8 cellular contexts compared by ENCODE assay signal in the genomic region with DNA sequence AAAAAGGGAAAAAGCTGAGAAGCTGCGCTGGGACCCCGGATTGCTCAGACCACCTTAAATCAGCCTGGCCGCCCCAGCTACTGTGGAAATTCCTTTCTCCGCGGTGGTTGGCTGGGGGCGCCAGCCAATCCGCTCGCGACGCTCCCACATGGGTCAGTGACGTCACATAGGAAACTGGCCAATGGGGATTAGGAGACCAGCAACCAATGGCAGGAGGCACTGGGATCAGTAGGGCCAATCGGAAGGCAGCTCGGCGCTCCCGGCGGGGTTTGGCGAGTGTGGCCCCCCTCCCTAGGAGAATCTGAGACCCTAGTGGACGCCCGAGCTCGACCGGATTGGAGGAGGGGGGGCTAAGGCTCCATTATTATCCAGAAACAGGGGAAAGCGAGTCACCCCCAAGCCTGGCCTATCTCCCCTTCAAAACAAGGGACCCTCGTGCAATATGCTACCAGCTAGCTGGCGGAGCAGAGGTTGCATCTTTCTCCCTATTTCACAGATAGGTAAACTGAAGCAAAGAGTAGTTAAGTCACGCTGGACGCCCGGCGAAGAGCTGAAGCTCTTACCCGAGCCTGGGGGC. TPM values are rescaled to one million over a fixed set of nuclear protein-coding genes. Genes with fewer than 3 reads are reported as not detected.
DNase-seq lines count a peak whose midpoint lies in the region; ATAC-seq, FAIRE-seq and TF ChIP-seq lines count a peak whose summit lies in the region.

No MANE protein-coding gene starts in this region.

- no peak for TF ChIP-seq CTCF in H1 (IDR thresholded peaks at IDR 0.05; ENCODE audit: control extremely low read depth in 1 of 3, insufficient read depth in 1 of 3, low read depth in 1 of 3, low read length in 3 of 3)

- H3K56ac ChIP-seq in H1 (replicated peaks; ENCODE audit: insufficient read length, low read depth, low read length), result no peak overlapping the region

- H3K4ac ChIP-seq in H1 (replicated peaks; ENCODE audit: insufficient read length, low read depth, low read length), result no peak overlapping the region

- H3K36me3 Mint-ChIP-seq in activated CD8-positive, alpha-beta memory T cell treated with anti-CD3 and anti-CD28 coated beads, Interleukin-2, amount 10 ng/mL, durations not matched to agents 7 days and 5 days, result no peaks in the 10 kb centered on the region
- H3K36me3 Mint-ChIP-seq in memory B cell, result no peaks in the 10 kb centered on the region

- no peak overlapping the region for H4K91ac ChIP-seq in H1 (replicated peaks; ENCODE audit: insufficient read length, low read length)

- H2BK12ac ChIP-seq in H1 (ENCODE audit: low read depth, low read length), result 0 out of 2 replicates have a peak overlapping the region, but pooled peaks have one; percentile 82

- H3K4me2 ChIP-seq in H1 (ENCODE audit: insufficient read depth in 1 of 2, low read depth in 2 of 2, low read length in 2 of 2), result peak overlapping the region; percentile 71 to 90

- peaks cover 12% of the 10 kb centered on the region for H3K4me1 Mint-ChIP-seq in activated CD8-positive, alpha-beta memory T cell treated with anti-CD3 and anti-CD28 coated beads, Interleukin-2, amount 10 ng/mL, durations not matched to agents 7 days and 5 days
- peaks cover 17% of the 10 kb centered on the region for H3K4me1 Mint-ChIP-seq in memory B cell

- ATAC-seq in GM21367 (IDR thresholded peaks at IDR 0.05; ENCODE audit: unreplicated experiment) (peak; percentile 79), memory B cell (ENCODE audit: low read depth) (peak; percentile 90)
- peak; percentile 96 for ATAC-seq in activated CD8-positive, alpha-beta memory T cell treated with anti-CD3 and anti-CD28 coated beads, Interleukin-2, amount 10 ng/mL, durations not matched to agents 7 days and 5 days

- H4K20me1 ChIP-seq in H1 (replicated peaks in 1 of 2; ENCODE audit: control insufficient read depth in 1 of 2, insufficient read depth in 2 of 2, low read length in 2 of 2), result peaks cover 0 to 2% of the 10 kb centered on the region in 2 experiments

- peak overlapping the region; percentile 49; the same call in 1 of the 2 replicates for H3K27ac ChIP-seq in H1 (ENCODE audit: low read depth, low read length)

- H3K4me1 ChIP-seq in H1 (replicated peaks in 1 of 4; ENCODE audit: control insufficient read depth in 3 of 4, insufficient read depth in 4 of 4, low read length in 3 of 4), result peaks cover 0 to 12% (median 9%) of the 10 kb centered on the region in 4 experiments; a peak in 6 of 7 replicates

- no peaks in the 10 kb centered on the region for H3K36me3 ChIP-seq in H1 (ENCODE audit: control insufficient read depth in 2 of 4, insufficient read depth in 4 of 4, low read length in 3 of 4)

- FAIRE-seq in HTR-8/SVneo (lab: Jason Lieb, UNC) (peak; percentile 96), H1 (lab: Jason Lieb, UNC) (peak; percentile 90)

- no peak for TF ChIP-seq RAD21 in H1 (IDR thresholded peaks at IDR 0.05 in 1 of 2, conservative IDR thresholded peaks at IDR 0.05 in 1 of 2; ENCODE audit: low read depth in 2 of 2, low read length in 2 of 2)

- peak in 1 of 2 experiments; percentile 58; a peak in 2 of 3 replicates for TF ChIP-seq POLR2A in H1 (IDR thresholded peaks at IDR 0.05; ENCODE audit: control extremely low read depth in 1 of 2, low read depth in 2 of 2, low read length in 2 of 2)

- H3K27ac Mint-ChIP-seq in activated CD8-positive, alpha-beta memory T cell treated with anti-CD3 and anti-CD28 coated beads, Interleukin-2, amount 10 ng/mL, durations not matched to agents 7 days and 5 days, result peak overlapping the region; percentile 94
- peak overlapping the region; percentile 85 for H3K27ac Mint-ChIP-seq in memory B cell

- H3K9me3 Mint-ChIP-seq in activated CD8-positive, alpha-beta memory T cell treated with anti-CD3 and anti-CD28 coated beads, Interleukin-2, amount 10 ng/mL, durations not matched to agents 7 days and 5 days (ENCODE audit: low read depth), result no peaks in the 10 kb centered on the region
- H3K9me3 Mint-ChIP-seq in memory B cell, result no peaks in the 10 kb centered on the region

- H3K14ac ChIP-seq in H1 (ENCODE audit: insufficient read length), result no peak overlapping the region

- no peak overlapping the region for H3K23ac ChIP-seq in H1 (ENCODE audit: insufficient read length)

- H4K5ac ChIP-seq in H1 (ENCODE audit: insufficient read length, low read depth, low read length), result peak overlapping the region; percentile 61

- 1% methylated on average over 26 of the region's 29 CpGs; no CpG with 5 or more reads in 1 of the 2 experiments for WGBS in H1 (ENCODE audit: extremely low coverage in 1 of 2, insufficient coverage in 1 of 2, insufficient read length in 1 of 2, insufficient replicate concordance in 2 of 2, low coverage in 1 of 2, low lambda C conversion rate in 2 of 2, missing lambda C conversion rate in 1 of 2), 2 experiments

- DNase-seq in COLO668 (lab: John Stamatoyannopoulos, UW; ENCODE audit: unreplicated experiment) (peak; percentile 97), HTR-8/SVneo (ENCODE audit: insufficient read length, low spot score) (peak; percentile 99), NOMO-1 treated with DMSO at 0.1 percent for 48 hours (lab: John Stamatoyannopoulos, UW; ENCODE audit: unreplicated experiment) (peak; percentile 96), H1 (ENCODE audit: low read depth in 1 of 2, low spot score in 2 of 2) (peak; percentile 94 to 95), memory B cell (ENCODE audit: low spot score in 2 of 2) (peak; percentile 83 to 88)
- DNase-seq in activated CD8-positive, alpha-beta memory T cell treated with anti-CD3 and anti-CD28 coated beads, Interleukin-2, amount 10 ng/mL, durations not matched to agents 7 days and 5 days, result peak; percentile 98
- peak; percentile 91 for DNase-seq in stimulated activated CD8-positive, alpha-beta memory T cell treated with anti-CD3 and anti-CD28 coated beads, Interleukin-12 subunit alpha, Interleukin-12 subunit beta, amount 100 ng/mL, for 1 hour (ENCODE audit: low read depth)

- peaks cover 16% of the 10 kb centered on the region for H3K23me2 ChIP-seq in H1 (ENCODE audit: low read depth, low read length)

- peak overlapping the region; percentile 88 for H2AFZ ChIP-seq in H1 (ENCODE audit: low read length)

- peak overlapping the region; percentile 44 to 73 (median 57) for H3K4me3 ChIP-seq in H1 (ENCODE audit: extremely low read depth in 1 of 4, insufficient read depth in 2 of 4, low read depth in 3 of 4, low read length in 4 of 4)

- POLR2A ChIA-PET in H1 (lab: Charles Lee; ENCODE audit: partially characterized antibody), result interaction anchor here (0.6 to 4.0 kb wide), 22 partner anchors 9 to 148 kb away, joined by 3 to 56 read pairs (median 4); a partner anchor contains a TSS

- peaks cover 28% of the 10 kb centered on the region for H3K27me3 Mint-ChIP-seq in activated CD8-positive, alpha-beta memory T cell treated with anti-CD3 and anti-CD28 coated beads, Interleukin-2, amount 10 ng/mL, durations not matched to agents 7 days and 5 days
- H3K27me3 Mint-ChIP-seq in memory B cell, result peaks cover 10% of the 10 kb centered on the region

- H3K18ac ChIP-seq in H1 (ENCODE audit: extremely low read depth, low read length), result peak overlapping the region; percentile 100

- no peaks in the 10 kb centered on the region for H3K79me1 ChIP-seq in H1 (ENCODE audit: low read depth, low read length)

- H3K79me2 ChIP-seq in H1 (ENCODE audit: control insufficient read depth in 1 of 2, insufficient read depth in 2 of 2, low read length in 2 of 2), result no peaks in the 10 kb centered on the region

- no peaks in the 10 kb centered on the region for H3K9me3 ChIP-seq in H1 (ENCODE audit: insufficient read depth in 2 of 2, low read depth in 1 of 2, low read length in 1 of 2)

- H2BK20ac ChIP-seq in H1 (ENCODE audit: low read length), result no peak overlapping the region

- no peak for TF ChIP-seq EP300 in H1 (IDR thresholded peaks at IDR 0.05; ENCODE audit: borderline replicate concordance in 1 of 2, low read depth in 2 of 2, low read length in 2 of 2)

- H2BK15ac ChIP-seq in H1 (ENCODE audit: low read length), result peak overlapping the region; percentile 72; the same call in 1 of the 2 replicates

- peaks cover 3 to 28% (median 20%) of the 10 kb centered on the region in 4 experiments; a peak in 5 of 7 replicates for H3K27me3 ChIP-seq in H1 (replicated peaks in 1 of 4; ENCODE audit: control insufficient read depth in 3 of 4, extremely low read depth in 1 of 4, insufficient read depth in 3 of 4, low read length in 3 of 4)

- CTCF ChIA-PET in activated CD8-positive, alpha-beta memory T cell treated with anti-CD3 and anti-CD28 coated beads, Interleukin-2, amount 10 ng/mL, durations not matched to agents 7 days and 5 days (lab: Charles Lee), result interaction anchor here (0.7 to 4.5 kb wide), 22 partner anchors 8 to 726 kb away, joined by 3 to 28 read pairs (median 3); a partner anchor contains a TSS
- CTCF ChIA-PET in H1 (lab: Charles Lee; ENCODE audit: partially characterized antibody), result interaction anchor here (0.6 to 6.3 kb wide), 22 partner anchors 10 to 376 kb away, joined by 3 to 36 read pairs (median 5); no protein-coding TSS in a partner anchor

- H3K9ac ChIP-seq in H1 (replicated peaks in 1 of 4; ENCODE audit: extremely low read depth in 1 of 4, low read depth in 3 of 4, low read length in 3 of 4), result peak overlapping the region in 3 of 4 experiments; percentile 29 to 56 (median 36); a peak in 4 of 7 replicates

- H2BK120ac ChIP-seq in H1 (replicated peaks; ENCODE audit: low read depth, low read length), result peak overlapping the region; percentile 11

- H3K4me3 Mint-ChIP-seq in activated CD8-positive, alpha-beta memory T cell treated with anti-CD3 and anti-CD28 coated beads, Interleukin-2, amount 10 ng/mL, durations not matched to agents 7 days and 5 days, result peak overlapping the region; percentile 73
- H3K4me3 Mint-ChIP-seq in memory B cell, result peak overlapping the region; percentile 87

- H2BK5ac ChIP-seq in H1 (ENCODE audit: low read depth, low read length), result peak overlapping the region; percentile 94; the same call in 1 of the 2 replicates

- no peak overlapping the region for H2AK5ac ChIP-seq in H1 (ENCODE audit: low read depth, low read length)

- peak overlapping the region; percentile 37; the same call in 1 of the 2 replicates for H4K8ac ChIP-seq in H1 (ENCODE audit: extremely low read depth, insufficient read depth, low read length)

RNA-seq across cellular contexts. Expression of a gene that starts 6.5 kb away (rescaled TPM):
- total RNA-seq in activated CD8-positive, alpha-beta memory T cell treated with anti-CD3 and anti-CD28 coated beads, Interleukin-2, amount 10 ng/mL, durations not matched to agents 7 days and 5 days, result 1 to 10 TPM in 1 of 2 experiments, under 1 TPM in 1; 0.47 to 1.0 TPM
- total RNA-seq in H1 (2021; fragmentation: NEBNext Ultra II Directional; extraction: Animal tissue kit (Norgen Biotek cat#: 25700)), result 11.5 and 12.5 TPM in 2 replicates
- 8.0 and 12.7 TPM in 2 replicates for polyA plus RNA-seq in H1 (2011; rRNA removed)
- polyA plus RNA-seq in H1 (2011; cell fraction: cytosol; rRNA removed), result 8.4 TPM
- 24.8 TPM for polyA plus RNA-seq in H1 (2011; cell fraction: nucleus; rRNA removed)
- 7.6 to 12.3 TPM (median 10.7 TPM) in 4 replicates for polyA plus RNA-seq in H1 (2012, experiment 1 of 2)
- 8.3 TPM for polyA plus RNA-seq in H1 (2012, experiment 2 of 2)
- polyA plus RNA-seq in H1 (2013, experiment 1 of 2), result 19.4 TPM
- 19.1 TPM for polyA plus RNA-seq in H1 (2013, experiment 2 of 2)
- polyA minus RNA-seq in H1 (2011; rRNA and poly(A)+ RNA removed), result 2.6 and 3.4 TPM in 2 replicates
- polyA minus RNA-seq in H1 (2011; cell fraction: cytosol; rRNA and poly(A)+ RNA removed), result 6.7 TPM
- 6.8 TPM for polyA minus RNA-seq in H1 (2011; cell fraction: nucleus; rRNA and poly(A)+ RNA removed)

RNA-seq across cellular contexts. Expression of a gene that starts 26.7 kb away (rescaled TPM):
- total RNA-seq in activated CD8-positive, alpha-beta memory T cell treated with anti-CD3 and anti-CD28 coated beads, Interleukin-2, amount 10 ng/mL, durations not matched to agents 7 days and 5 days, result 100 to 1,000 TPM; 508 to 583 TPM
- 187 and 197 TPM in 2 replicates for total RNA-seq in H1 (2021; fragmentation: NEBNext Ultra II Directional; extraction: Animal tissue kit (Norgen Biotek cat#: 25700))
- 285 and 392 TPM in 2 replicates for polyA plus RNA-seq in H1 (2011; rRNA removed)
- polyA plus RNA-seq in H1 (2011; cell fraction: cytosol; rRNA removed), result 228 TPM
- polyA plus RNA-seq in H1 (2011; cell fraction: nucleus; rRNA removed), result 492 TPM
- polyA plus RNA-seq in H1 (2012, experiment 1 of 2), result 186 to 340 TPM (median 248 TPM) in 4 replicates
- 326 TPM for polyA plus RNA-seq in H1 (2012, experiment 2 of 2)
- 164 TPM for polyA plus RNA-seq in H1 (2013, experiment 1 of 2)
- polyA plus RNA-seq in H1 (2013, experiment 2 of 2), result 162 TPM
- polyA minus RNA-seq in H1 (2011; rRNA and poly(A)+ RNA removed), result 155 and 179 TPM in 2 replicates
- 203 TPM for polyA minus RNA-seq in H1 (2011; cell fraction: cytosol; rRNA and poly(A)+ RNA removed)
- 91.6 TPM for polyA minus RNA-seq in H1 (2011; cell fraction: nucleus; rRNA and poly(A)+ RNA removed)

RNA-seq across cellular contexts. Expression of a gene that starts 58.3 kb away (rescaled TPM):
- 1 to 10 TPM; 1.9 to 3.2 TPM for total RNA-seq in activated CD8-positive, alpha-beta memory T cell treated with anti-CD3 and anti-CD28 coated beads, Interleukin-2, amount 10 ng/mL, durations not matched to agents 7 days and 5 days
- total RNA-seq in H1 (2021; fragmentation: NEBNext Ultra II Directional; extraction: Animal tissue kit (Norgen Biotek cat#: 25700)), result 1.8 and 2.5 TPM in 2 replicates
- polyA plus RNA-seq in H1 (2011; rRNA removed), result 2.9 and 3.4 TPM in 2 replicates
- polyA plus RNA-seq in H1 (2011; cell fraction: cytosol; rRNA removed), result 4.1 TPM
- polyA plus RNA-seq in H1 (2011; cell fraction: nucleus; rRNA removed), result 8.6 TPM
- polyA plus RNA-seq in H1 (2012, experiment 1 of 2), result 1.5 to 2.8 TPM (median 2.3 TPM) in 4 replicates
- polyA plus RNA-seq in H1 (2012, experiment 2 of 2), result 1.7 TPM
- 2.5 TPM for polyA plus RNA-seq in H1 (2013, experiment 1 of 2)
- polyA plus RNA-seq in H1 (2013, experiment 2 of 2), result 2.4 TPM
- 1.3 and 1.5 TPM in 2 replicates for polyA minus RNA-seq in H1 (2011; rRNA and poly(A)+ RNA removed)
- 2.2 TPM for polyA minus RNA-seq in H1 (2011; cell fraction: cytosol; rRNA and poly(A)+ RNA removed)
- 2.4 TPM for polyA minus RNA-seq in H1 (2011; cell fraction: nucleus; rRNA and poly(A)+ RNA removed)

RNA-seq across cellular contexts. Expression of a gene that starts 58.5 kb away (rescaled TPM):
- total RNA-seq in activated CD8-positive, alpha-beta memory T cell treated with anti-CD3 and anti-CD28 coated beads, Interleukin-2, amount 10 ng/mL, durations not matched to agents 7 days and 5 days, result 1 to 10 TPM in 1 of 2 experiments, under 1 TPM in 1; 0.50 to 1.2 TPM
- total RNA-seq in H1 (2021; fragmentation: NEBNext Ultra II Directional; extraction: Animal tissue kit (Norgen Biotek cat#: 25700)), result 19.9 and 21.1 TPM in 2 replicates
- 6.2 and 13.6 TPM in 2 replicates for polyA plus RNA-seq in H1 (2011; rRNA removed)
- polyA plus RNA-seq in H1 (2011; cell fraction: cytosol; rRNA removed), result 10.8 TPM
- 19.0 TPM for polyA plus RNA-seq in H1 (2011; cell fraction: nucleus; rRNA removed)
- polyA plus RNA-seq in H1 (2012, experiment 1 of 2), result 13.5 to 20.6 TPM (median 17.0 TPM) in 4 replicates
- 13.5 TPM for polyA plus RNA-seq in H1 (2012, experiment 2 of 2)
- polyA plus RNA-seq in H1 (2013, experiment 1 of 2), result 18.3 TPM
- 17.5 TPM for polyA plus RNA-seq in H1 (2013, experiment 2 of 2)
- polyA minus RNA-seq in H1 (2011; rRNA and poly(A)+ RNA removed), result 4.9 and 7.8 TPM in 2 replicates
- polyA minus RNA-seq in H1 (2011; cell fraction: cytosol; rRNA and poly(A)+ RNA removed), result 10.4 TPM
- polyA minus RNA-seq in H1 (2011; cell fraction: nucleus; rRNA and poly(A)+ RNA removed), result 6.6 TPM

Comparison
In these comparisons a context has a peak if more than half of its experiments do, and no peak if none do; other contexts are left out.
1. Peak in every context shown above with its lines: DNase-seq, ATAC-seq, H3K4me3 ChIP-seq and H3K27ac ChIP-seq.